1 cellular context compared by ENCODE assay signal in the genomic region with DNA sequence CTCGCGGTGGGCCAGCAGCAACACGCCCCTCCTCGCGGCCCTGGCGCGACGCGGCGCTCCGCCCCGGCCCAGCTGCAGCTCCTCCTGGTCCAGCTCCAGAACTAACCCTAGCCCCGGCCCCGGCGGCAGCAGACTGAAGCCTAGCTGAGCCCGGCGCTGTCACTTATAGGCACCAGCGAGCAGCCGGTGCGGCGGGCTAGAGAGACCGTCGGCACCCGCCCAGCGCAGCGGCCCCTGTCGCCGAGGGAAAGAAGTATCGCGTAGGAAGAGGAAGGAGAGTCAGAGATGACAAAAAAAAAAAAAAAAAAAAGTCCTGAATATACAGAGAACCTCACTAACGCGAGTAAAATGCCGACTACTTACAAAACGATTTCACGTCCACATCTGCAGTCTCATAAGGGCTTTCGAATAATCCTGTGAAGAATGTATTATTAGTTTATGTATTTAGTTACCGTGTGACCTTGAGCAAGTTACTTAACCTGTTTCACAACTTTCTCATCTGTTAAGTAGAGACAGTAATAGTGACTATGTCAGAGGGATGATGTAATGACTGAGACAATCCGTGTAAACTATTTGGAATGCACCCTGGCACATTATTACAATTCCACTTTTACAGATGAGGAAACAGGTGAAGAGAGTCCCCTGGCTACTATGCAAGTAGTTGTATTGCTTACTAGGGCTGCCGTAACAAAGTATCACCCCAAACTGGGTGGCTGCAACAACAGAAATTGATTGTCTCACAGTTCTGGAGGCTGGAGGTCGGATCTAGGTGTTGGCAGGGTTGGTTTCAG.
A peak's percentile ranks its signal among the peaks of the same experiment; 100 is the strongest.
TF ChIP-seq lines count a peak whose summit lies in the region.

A gene (minus strand): TSS at position 135 of the 791 bp plus-strand sequence. CDS start 791 bp downstream, outside the sequence.

TF ChIP-seq in HepG2, 621 proteins besides CTCF, POLR2A, EP300 and RAD21 (continued from another document and continues in another):
- TF ChIP-seq, protein P1, sequence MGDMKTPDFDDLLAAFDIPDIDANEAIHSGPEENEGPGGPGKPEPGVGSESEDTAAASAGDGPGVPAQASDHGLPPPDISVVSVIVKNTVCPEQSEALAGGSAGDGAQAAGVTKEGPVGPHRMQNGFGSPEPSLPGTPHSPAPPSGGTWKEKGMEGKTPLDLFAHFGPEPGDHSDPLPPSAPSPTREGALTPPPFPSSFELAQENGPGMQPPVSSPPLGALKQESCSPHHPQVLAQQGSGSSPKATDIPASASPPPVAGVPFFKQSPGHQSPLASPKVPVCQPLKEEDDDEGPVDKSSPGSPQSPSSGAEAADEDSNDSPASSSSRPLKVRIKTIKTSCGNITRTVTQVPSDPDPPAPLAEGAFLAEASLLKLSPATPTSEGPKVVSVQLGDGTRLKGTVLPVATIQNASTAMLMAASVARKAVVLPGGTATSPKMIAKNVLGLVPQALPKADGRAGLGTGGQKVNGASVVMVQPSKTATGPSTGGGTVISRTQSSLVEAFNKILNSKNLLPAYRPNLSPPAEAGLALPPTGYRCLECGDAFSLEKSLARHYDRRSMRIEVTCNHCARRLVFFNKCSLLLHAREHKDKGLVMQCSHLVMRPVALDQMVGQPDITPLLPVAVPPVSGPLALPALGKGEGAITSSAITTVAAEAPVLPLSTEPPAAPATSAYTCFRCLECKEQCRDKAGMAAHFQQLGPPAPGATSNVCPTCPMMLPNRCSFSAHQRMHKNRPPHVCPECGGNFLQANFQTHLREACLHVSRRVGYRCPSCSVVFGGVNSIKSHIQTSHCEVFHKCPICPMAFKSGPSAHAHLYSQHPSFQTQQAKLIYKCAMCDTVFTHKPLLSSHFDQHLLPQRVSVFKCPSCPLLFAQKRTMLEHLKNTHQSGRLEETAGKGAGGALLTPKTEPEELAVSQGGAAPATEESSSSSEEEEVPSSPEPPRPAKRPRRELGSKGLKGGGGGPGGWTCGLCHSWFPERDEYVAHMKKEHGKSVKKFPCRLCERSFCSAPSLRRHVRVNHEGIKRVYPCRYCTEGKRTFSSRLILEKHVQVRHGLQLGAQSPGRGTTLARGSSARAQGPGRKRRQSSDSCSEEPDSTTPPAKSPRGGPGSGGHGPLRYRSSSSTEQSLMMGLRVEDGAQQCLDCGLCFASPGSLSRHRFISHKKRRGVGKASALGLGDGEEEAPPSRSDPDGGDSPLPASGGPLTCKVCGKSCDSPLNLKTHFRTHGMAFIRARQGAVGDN (CRISPR knock-in tag; IDR thresholded peaks at IDR 0.05): peak; percentile 79
- no peak for TF ChIP-seq RARG (CRISPR knock-in tag; IDR thresholded peaks at IDR 0.05; ENCODE audit: low read depth)
- TF ChIP-seq ZNF24 (IDR thresholded peaks at IDR 0.05): 0 out of 2 replicates have a peak, but pooled peaks have one; percentile 20
- TF ChIP-seq CBX1 (IDR thresholded peaks at IDR 0.05; ENCODE audit: low read depth): peak; percentile 87
- TF ChIP-seq, protein P2, sequence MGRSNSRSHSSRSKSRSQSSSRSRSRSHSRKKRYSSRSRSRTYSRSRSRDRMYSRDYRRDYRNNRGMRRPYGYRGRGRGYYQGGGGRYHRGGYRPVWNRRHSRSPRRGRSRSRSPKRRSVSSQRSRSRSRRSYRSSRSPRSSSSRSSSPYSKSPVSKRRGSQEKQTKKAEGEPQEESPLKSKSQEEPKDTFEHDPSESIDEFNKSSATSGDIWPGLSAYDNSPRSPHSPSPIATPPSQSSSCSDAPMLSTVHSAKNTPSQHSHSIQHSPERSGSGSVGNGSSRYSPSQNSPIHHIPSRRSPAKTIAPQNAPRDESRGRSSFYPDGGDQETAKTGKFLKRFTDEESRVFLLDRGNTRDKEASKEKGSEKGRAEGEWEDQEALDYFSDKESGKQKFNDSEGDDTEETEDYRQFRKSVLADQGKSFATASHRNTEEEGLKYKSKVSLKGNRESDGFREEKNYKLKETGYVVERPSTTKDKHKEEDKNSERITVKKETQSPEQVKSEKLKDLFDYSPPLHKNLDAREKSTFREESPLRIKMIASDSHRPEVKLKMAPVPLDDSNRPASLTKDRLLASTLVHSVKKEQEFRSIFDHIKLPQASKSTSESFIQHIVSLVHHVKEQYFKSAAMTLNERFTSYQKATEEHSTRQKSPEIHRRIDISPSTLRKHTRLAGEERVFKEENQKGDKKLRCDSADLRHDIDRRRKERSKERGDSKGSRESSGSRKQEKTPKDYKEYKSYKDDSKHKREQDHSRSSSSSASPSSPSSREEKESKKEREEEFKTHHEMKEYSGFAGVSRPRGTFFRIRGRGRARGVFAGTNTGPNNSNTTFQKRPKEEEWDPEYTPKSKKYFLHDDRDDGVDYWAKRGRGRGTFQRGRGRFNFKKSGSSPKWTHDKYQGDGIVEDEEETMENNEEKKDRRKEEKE (IDR thresholded peaks at IDR 0.05): no peak
- no peak for TF ChIP-seq ZNF484 (CRISPR knock-in tag; IDR thresholded peaks at IDR 0.05; ENCODE audit: borderline replicate concordance, low read depth)
- TF ChIP-seq ZNF703 (CRISPR knock-in tag; IDR thresholded peaks at IDR 0.05; ENCODE audit: borderline replicate concordance): peak; percentile 42; the same call in 1 of the 2 replicates
- no peak for TF ChIP-seq GLI4 (CRISPR knock-in tag; IDR thresholded peaks at IDR 0.05; ENCODE audit: borderline replicate concordance)
- no peak for TF ChIP-seq ZBTB1 (CRISPR knock-in tag; IDR thresholded peaks at IDR 0.05; ENCODE audit: borderline replicate concordance)
- TF ChIP-seq, protein P3, sequence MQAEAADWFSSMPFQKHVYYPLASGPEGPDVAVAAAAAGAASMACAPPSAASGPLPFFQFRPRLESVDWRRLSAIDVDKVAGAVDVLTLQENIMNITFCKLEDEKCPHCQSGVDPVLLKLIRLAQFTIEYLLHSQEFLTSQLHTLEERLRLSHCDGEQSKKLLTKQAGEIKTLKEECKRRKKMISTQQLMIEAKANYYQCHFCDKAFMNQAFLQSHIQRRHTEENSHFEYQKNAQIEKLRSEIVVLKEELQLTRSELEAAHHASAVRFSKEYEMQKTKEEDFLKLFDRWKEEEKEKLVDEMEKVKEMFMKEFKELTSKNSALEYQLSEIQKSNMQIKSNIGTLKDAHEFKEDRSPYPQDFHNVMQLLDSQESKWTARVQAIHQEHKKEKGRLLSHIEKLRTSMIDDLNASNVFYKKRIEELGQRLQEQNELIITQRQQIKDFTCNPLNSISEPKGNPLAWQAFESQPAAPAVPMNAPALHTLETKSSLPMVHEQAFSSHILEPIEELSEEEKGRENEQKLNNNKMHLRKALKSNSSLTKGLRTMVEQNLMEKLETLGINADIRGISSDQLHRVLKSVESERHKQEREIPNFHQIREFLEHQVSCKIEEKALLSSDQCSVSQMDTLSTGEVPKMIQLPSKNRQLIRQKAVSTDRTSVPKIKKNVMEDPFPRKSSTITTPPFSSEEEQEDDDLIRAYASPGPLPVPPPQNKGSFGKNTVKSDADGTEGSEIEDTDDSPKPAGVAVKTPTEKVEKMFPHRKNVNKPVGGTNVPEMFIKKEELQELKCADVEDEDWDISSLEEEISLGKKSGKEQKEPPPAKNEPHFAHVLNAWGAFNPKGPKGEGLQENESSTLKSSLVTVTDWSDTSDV (CRISPR knock-in tag; IDR thresholded peaks at IDR 0.05): no peak
- no peak for TF ChIP-seq RFXANK (CRISPR knock-in tag; IDR thresholded peaks at IDR 0.05)
- TF ChIP-seq ZNF382 (CRISPR knock-in tag; IDR thresholded peaks at IDR 0.05; ENCODE audit: borderline replicate concordance): no peak
- TF ChIP-seq FOXJ3 (CRISPR knock-in tag; IDR thresholded peaks at IDR 0.05; ENCODE audit: borderline replicate concordance): peak; percentile 69; the same call in 1 of the 2 replicates
- TF ChIP-seq GZF1 (CRISPR knock-in tag; IDR thresholded peaks at IDR 0.05): no peak
- TF ChIP-seq HMG20B (CRISPR knock-in tag; conservative IDR thresholded peaks at IDR 0.05): peak; percentile 74; the same call in 1 of the 2 replicates
- peak; percentile 71; the same call in 1 of the 2 replicates for TF ChIP-seq ESRRA (CRISPR knock-in tag; IDR thresholded peaks at IDR 0.05; ENCODE audit: low read depth)
- TF ChIP-seq ZSCAN31 (CRISPR knock-in tag; IDR thresholded peaks at IDR 0.05; ENCODE audit: low read depth): peak; percentile 84; the same call in 1 of the 2 replicates
- TF ChIP-seq ARNT2 (CRISPR knock-in tag; IDR thresholded peaks at IDR 0.05; ENCODE audit: low read depth): peak; percentile 93
- TF ChIP-seq ZNF432 (CRISPR knock-in tag; IDR thresholded peaks at IDR 0.05; ENCODE audit: borderline replicate concordance): no peak
- peak; percentile 71 for TF ChIP-seq CREB1 (IDR thresholded peaks at IDR 0.05)
- peak; percentile 84 for TF ChIP-seq CREB1 (CRISPR knock-in tag; IDR thresholded peaks at IDR 0.05)
- TF ChIP-seq, protein P4, sequence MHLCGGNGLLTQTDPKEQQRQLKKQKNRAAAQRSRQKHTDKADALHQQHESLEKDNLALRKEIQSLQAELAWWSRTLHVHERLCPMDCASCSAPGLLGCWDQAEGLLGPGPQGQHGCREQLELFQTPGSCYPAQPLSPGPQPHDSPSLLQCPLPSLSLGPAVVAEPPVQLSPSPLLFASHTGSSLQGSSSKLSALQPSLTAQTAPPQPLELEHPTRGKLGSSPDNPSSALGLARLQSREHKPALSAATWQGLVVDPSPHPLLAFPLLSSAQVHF (CRISPR knock-in tag; IDR thresholded peaks at IDR 0.05): no peak
- TF ChIP-seq, protein P5, sequence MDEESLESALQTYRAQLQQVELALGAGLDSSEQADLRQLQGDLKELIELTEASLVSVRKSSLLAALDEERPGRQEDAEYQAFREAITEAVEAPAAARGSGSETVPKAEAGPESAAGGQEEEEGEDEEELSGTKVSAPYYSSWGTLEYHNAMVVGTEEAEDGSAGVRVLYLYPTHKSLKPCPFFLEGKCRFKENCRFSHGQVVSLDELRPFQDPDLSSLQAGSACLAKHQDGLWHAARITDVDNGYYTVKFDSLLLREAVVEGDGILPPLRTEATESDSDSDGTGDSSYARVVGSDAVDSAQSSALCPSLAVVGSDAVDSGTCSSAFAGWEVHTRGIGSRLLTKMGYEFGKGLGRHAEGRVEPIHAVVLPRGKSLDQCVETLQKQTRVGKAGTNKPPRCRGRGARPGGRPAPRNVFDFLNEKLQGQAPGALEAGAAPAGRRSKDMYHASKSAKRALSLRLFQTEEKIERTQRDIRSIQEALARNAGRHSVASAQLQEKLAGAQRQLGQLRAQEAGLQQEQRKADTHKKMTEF (CRISPR knock-in tag; IDR thresholded peaks at IDR 0.05): peak; percentile 94
- TF ChIP-seq EED (CRISPR knock-in tag; IDR thresholded peaks at IDR 0.05): peak; percentile 69
- peak; percentile 50; the same call in 1 of the 2 replicates for TF ChIP-seq NRL (CRISPR knock-in tag; IDR thresholded peaks at IDR 0.05; ENCODE audit: borderline replicate concordance)
- peak; percentile 14; the same call in 1 of the 2 replicates for TF ChIP-seq RCOR2 (CRISPR knock-in tag; IDR thresholded peaks at IDR 0.05)
- no peak for TF ChIP-seq TP53 (CRISPR knock-in tag; conservative IDR thresholded peaks at IDR 0.05)
- TF ChIP-seq ZSCAN20 (CRISPR knock-in tag; IDR thresholded peaks at IDR 0.05; ENCODE audit: borderline replicate concordance): peak; percentile 95; the same call in 1 of the 2 replicates
- TF ChIP-seq ZFP1 (CRISPR knock-in tag; IDR thresholded peaks at IDR 0.05): no peak
- TF ChIP-seq, protein P6, sequence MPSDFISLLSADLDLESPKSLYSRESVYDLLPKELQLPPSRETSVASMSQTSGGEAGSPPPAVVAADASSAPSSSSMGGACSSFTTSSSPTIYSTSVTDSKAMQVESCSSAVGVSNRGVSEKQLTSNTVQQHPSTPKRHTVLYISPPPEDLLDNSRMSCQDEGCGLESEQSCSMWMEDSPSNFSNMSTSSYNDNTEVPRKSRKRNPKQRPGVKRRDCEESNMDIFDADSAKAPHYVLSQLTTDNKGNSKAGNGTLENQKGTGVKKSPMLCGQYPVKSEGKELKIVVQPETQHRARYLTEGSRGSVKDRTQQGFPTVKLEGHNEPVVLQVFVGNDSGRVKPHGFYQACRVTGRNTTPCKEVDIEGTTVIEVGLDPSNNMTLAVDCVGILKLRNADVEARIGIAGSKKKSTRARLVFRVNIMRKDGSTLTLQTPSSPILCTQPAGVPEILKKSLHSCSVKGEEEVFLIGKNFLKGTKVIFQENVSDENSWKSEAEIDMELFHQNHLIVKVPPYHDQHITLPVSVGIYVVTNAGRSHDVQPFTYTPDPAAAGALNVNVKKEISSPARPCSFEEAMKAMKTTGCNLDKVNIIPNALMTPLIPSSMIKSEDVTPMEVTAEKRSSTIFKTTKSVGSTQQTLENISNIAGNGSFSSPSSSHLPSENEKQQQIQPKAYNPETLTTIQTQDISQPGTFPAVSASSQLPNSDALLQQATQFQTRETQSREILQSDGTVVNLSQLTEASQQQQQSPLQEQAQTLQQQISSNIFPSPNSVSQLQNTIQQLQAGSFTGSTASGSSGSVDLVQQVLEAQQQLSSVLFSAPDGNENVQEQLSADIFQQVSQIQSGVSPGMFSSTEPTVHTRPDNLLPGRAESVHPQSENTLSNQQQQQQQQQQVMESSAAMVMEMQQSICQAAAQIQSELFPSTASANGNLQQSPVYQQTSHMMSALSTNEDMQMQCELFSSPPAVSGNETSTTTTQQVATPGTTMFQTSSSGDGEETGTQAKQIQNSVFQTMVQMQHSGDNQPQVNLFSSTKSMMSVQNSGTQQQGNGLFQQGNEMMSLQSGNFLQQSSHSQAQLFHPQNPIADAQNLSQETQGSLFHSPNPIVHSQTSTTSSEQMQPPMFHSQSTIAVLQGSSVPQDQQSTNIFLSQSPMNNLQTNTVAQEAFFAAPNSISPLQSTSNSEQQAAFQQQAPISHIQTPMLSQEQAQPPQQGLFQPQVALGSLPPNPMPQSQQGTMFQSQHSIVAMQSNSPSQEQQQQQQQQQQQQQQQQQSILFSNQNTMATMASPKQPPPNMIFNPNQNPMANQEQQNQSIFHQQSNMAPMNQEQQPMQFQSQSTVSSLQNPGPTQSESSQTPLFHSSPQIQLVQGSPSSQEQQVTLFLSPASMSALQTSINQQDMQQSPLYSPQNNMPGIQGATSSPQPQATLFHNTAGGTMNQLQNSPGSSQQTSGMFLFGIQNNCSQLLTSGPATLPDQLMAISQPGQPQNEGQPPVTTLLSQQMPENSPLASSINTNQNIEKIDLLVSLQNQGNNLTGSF (CRISPR knock-in tag; IDR thresholded peaks at IDR 0.05): peak; percentile 87
- TF ChIP-seq LCORL (IDR thresholded peaks at IDR 0.05): no peak
- 0 out of 2 replicates have a peak, but pooled peaks have one; percentile 59 for TF ChIP-seq LCORL (CRISPR knock-in tag; IDR thresholded peaks at IDR 0.05)
- TF ChIP-seq DNMT3B (CRISPR knock-in tag; conservative IDR thresholded peaks at IDR 0.05): no peak; the same call in 1 of the 2 replicates
- 0 out of 2 replicates have a peak, but pooled peaks have one; percentile 58 for TF ChIP-seq ZNF616 (CRISPR knock-in tag; IDR thresholded peaks at IDR 0.05; ENCODE audit: low read depth)
- TF ChIP-seq PHF5A (CRISPR knock-in tag; IDR thresholded peaks at IDR 0.05; ENCODE audit: low read depth, unreplicated experiment): peak; percentile 82
- no peak for TF ChIP-seq SP2 (CRISPR knock-in tag; IDR thresholded peaks at IDR 0.05)
- TF ChIP-seq POLR2AphosphoS5 (IDR thresholded peaks at IDR 0.05; ENCODE audit: low read depth, low read length): peak; percentile 97
- TF ChIP-seq TOE1 (CRISPR knock-in tag; IDR thresholded peaks at IDR 0.05): no peak
- no peak for TF ChIP-seq RAD51 (IDR thresholded peaks at IDR 0.05; ENCODE audit: borderline replicate concordance)
- TF ChIP-seq ZNF232 (CRISPR knock-in tag; IDR thresholded peaks at IDR 0.05; ENCODE audit: borderline replicate concordance): peak; percentile 92; the same call in 1 of the 2 replicates
- no peak for TF ChIP-seq ZNF75D (CRISPR knock-in tag; IDR thresholded peaks at IDR 0.05; ENCODE audit: borderline replicate concordance)
- TF ChIP-seq, protein P7, sequence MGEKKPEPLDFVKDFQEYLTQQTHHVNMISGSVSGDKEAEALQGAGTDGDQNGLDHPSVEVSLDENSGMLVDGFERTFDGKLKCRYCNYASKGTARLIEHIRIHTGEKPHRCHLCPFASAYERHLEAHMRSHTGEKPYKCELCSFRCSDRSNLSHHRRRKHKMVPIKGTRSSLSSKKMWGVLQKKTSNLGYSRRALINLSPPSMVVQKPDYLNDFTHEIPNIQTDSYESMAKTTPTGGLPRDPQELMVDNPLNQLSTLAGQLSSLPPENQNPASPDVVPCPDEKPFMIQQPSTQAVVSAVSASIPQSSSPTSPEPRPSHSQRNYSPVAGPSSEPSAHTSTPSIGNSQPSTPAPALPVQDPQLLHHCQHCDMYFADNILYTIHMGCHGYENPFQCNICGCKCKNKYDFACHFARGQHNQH (CRISPR knock-in tag; IDR thresholded peaks at IDR 0.05): peak; percentile 90
